Comparison of ENCODE assay signal across 9 cellular contexts in genomic region chr4:80215449-80216052, GRCh38. TPM values are rescaled to one million over a fixed set of nuclear protein-coding genes. Genes with fewer than 3 reads are reported as not detected.
A peak's percentile ranks its signal among the peaks of the same experiment; 100 is the strongest.
DNase-seq lines count a peak whose midpoint lies in the region; ATAC-seq and TF ChIP-seq lines count a peak whose summit lies in the region.
"Had no signal": no experiment of that assay in that cellular context is flagged by ENCODE, and none has a peak within 500 bp of the region (broad histone marks: within the 10 kb centered on the region; RNA-seq: fewer than 3 reads in every experiment).

No MANE protein-coding gene starts in this region.

- H2AFZ ChIP-seq in KMS-11 (ENCODE audit: low read depth): no peak overlapping the region

- H3K4me1 ChIP-seq in KMS-11 (ENCODE audit: low read depth, poor library complexity, severe bottlenecking) (no peaks in the 10 kb centered on the region), foreskin keratinocyte (peaks cover 17% of the 10 kb centered on the region), thoracic aorta (ENCODE audit: control insufficient read depth in 1 of 2, low read depth in 2 of 2) (no peaks in the 10 kb centered on the region)

- no peak overlapping the region for H3K4me2 ChIP-seq in KMS-11

- ATAC-seq in foreskin keratinocyte: peak; percentile 27
- no peak for ATAC-seq in thoracic aorta (ENCODE audit: insufficient number of reproducible peaks, low FRiP score, low read depth)
- ATAC-seq in GM18907 (IDR thresholded peaks at IDR 0.05; ENCODE audit: unreplicated experiment): no peak

- H3K36me3 ChIP-seq in KMS-11 (ENCODE audit: insufficient read depth) (no peaks in the 10 kb centered on the region), SK-N-MC (ENCODE audit: insufficient read depth, low read length) (no peaks in the 10 kb centered on the region), thoracic aorta (no peaks in the 10 kb centered on the region)
- H3K36me3 ChIP-seq: SJSA1 had no signal

- H4K20me1 ChIP-seq in KMS-11 (ENCODE audit: insufficient read depth): no peaks in the 10 kb centered on the region

- H3K9ac ChIP-seq in KMS-11: no peak overlapping the region
- no peak overlapping the region for H3K9ac ChIP-seq in SK-N-MC (ENCODE audit: insufficient read length)

- no peaks in the 10 kb centered on the region for H3K9me3 ChIP-seq in SK-N-MC (ENCODE audit: low read depth, low read length)
- no peaks in the 10 kb centered on the region for H3K9me3 ChIP-seq in thoracic aorta
- H3K9me3 ChIP-seq: SJSA1 had no signal

- H3K27me3 ChIP-seq in KMS-11 (ENCODE audit: insufficient read depth, low read depth) (no peaks in the 10 kb centered on the region), foreskin keratinocyte (peaks cover 11% of the 10 kb centered on the region), thoracic aorta (replicated peaks; ENCODE audit: insufficient read depth) (no peaks in the 10 kb centered on the region)
- H3K27me3 ChIP-seq: SJSA1 had no signal

- DNase-seq in GF-D8 (lab: John Stamatoyannopoulos, UW): peak; percentile 32
- DNase-seq in SK-N-MC (ENCODE audit: low read depth, low spot score): peak; percentile 52
- no peak for DNase-seq in foreskin keratinocyte
- DNase-seq in thoracic aorta (ENCODE audit: low spot score): no peak
- no peak for DNase-seq in ecto neural progenitor cell (ENCODE audit: low spot score)
- DNase-seq in NK-92 treated with Interleukin-12 subunit alpha and Interleukin-12 subunit beta, amount 100 ng/mL, for 24 hours (lab: John Stamatoyannopoulos, UW): no peak

- H3K27ac ChIP-seq in KMS-11 (no peak overlapping the region), SK-N-MC (no peak overlapping the region), foreskin keratinocyte (no peak overlapping the region), thoracic aorta (no peak overlapping the region)
- H3K27ac ChIP-seq: SJSA1 had no signal

- TF ChIP-seq CTCF in KMS-11 (conservative IDR thresholded peaks at IDR 0.05; ENCODE audit: low read depth, low read length) (peak; percentile 79), foreskin keratinocyte (conservative IDR thresholded peaks at IDR 0.05) (peak; percentile 81), thoracic aorta (IDR thresholded peaks at IDR 0.05) (peak; percentile 63)

- no peaks in the 10 kb centered on the region for H3K79me2 ChIP-seq in KMS-11 (ENCODE audit: insufficient read depth, low read depth)

- H3K4me3 ChIP-seq in KMS-11 (IDR thresholded peaks at IDR 0.05; ENCODE audit: insufficient read depth, low read depth, low read length): no peak overlapping the region
- H3K4me3 ChIP-seq in SK-N-MC: no peak overlapping the region
- H3K4me3 ChIP-seq in thoracic aorta: no peak overlapping the region
- H3K4me3 ChIP-seq: SJSA1 had no signal

RNA-seq across cellular contexts. Expression of gene PRDM8, which starts 18.2 kb away (rescaled TPM):
- total RNA-seq in foreskin keratinocyte (6.8 and 7.5 TPM in 2 replicates), thoracic aorta (1 to 10 TPM; 2.7 to 3.7 TPM)
- polyA plus RNA-seq in foreskin keratinocyte: 3.5 and 4.9 TPM in 2 replicates

RNA-seq across cellular contexts. Expression of gene FGF5, which starts 50.9 kb away (rescaled TPM):
- total RNA-seq in foreskin keratinocyte (4.2 and 5.8 TPM in 2 replicates), thoracic aorta (not detected)
- polyA plus RNA-seq in foreskin keratinocyte: 2.7 TPM in 2 replicates

Comparison
In these comparisons a context has a peak if more than half of its experiments do, and no peak if none do; other contexts are left out.
1. DNase-seq: peak in GF-D8 (single experiment) and SK-N-MC (single experiment); none in foreskin keratinocyte (0 of 2), thoracic aorta (single experiment), ecto neural progenitor cell (single experiment) and NK-92 treated with Interleukin-12 subunit alpha and Interleukin-12 subunit beta, amount 100 ng/mL, for 24 hours (single experiment).
2. Peak in every context shown above with its lines, with median percentiles within 50 percentile points of each other: CTCF ChIP-seq.